18 cellular contexts compared by ENCODE assay signal in the genomic region with DNA sequence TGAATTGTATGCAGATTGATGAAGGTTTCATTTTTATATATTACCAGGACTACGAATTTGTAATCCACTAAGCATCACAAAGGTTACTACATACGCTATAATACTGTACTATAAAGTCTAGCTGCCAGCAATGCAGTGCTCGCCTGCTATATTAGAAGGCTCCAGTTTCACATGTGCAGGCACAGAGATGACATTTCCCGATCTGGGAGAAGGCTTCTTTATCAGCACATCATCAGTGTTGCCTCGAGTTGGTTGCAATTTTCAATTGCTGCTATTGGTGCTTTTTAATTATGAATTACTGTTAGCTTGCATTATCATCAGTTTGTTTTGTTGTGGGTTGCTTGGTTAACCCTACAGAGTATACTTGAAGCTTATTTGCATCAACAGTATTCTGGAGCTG.
DNase-seq lines count a peak whose midpoint lies in the region; ATAC-seq and TF ChIP-seq lines count a peak whose summit lies in the region.
"Had no signal": no experiment of that assay in that cellular context is flagged by ENCODE, and none has a peak within 500 bp of the region (broad histone marks: within the 10 kb centered on the region; RNA-seq: fewer than 3 reads in every experiment).

No MANE protein-coding gene starts in this region.

- H2AFZ ChIP-seq in SK-N-SH (ENCODE audit: low read depth): no peak overlapping the region
- H2AFZ ChIP-seq: GM23338 had no signal

- no peak overlapping the region for H3K9ac ChIP-seq in SK-N-SH
- H3K9ac ChIP-seq: BLaER1 had no signal

- POLR2A ChIA-PET in SK-N-SH (lab: Yijun Ruan, JAX): no interaction called here

- H3K27ac ChIP-seq in SK-N-SH (ENCODE audit: low read depth in 2 of 2, low read length in 1 of 2) (no peak overlapping the region), muscle layer of duodenum (ENCODE audit: low read length) (peak overlapping the region; percentile 9), WERI-Rb-1 (no peak overlapping the region)
- H3K27ac ChIP-seq: 22Rv1, BLaER1, C4-2B had no signal

- H3K9me3 Mint-ChIP-seq in mesothelial cell of epicardium: no peaks in the 10 kb centered on the region
- H3K9me3 Mint-ChIP-seq: CD4-positive, CD25-positive, alpha-beta regulatory T cell; CD8-positive, alpha-beta T cell; GM23338; H9 had no signal

- peaks cover 3% of the 10 kb centered on the region for H3K4me1 Mint-ChIP-seq in mesothelial cell of epicardium
- H3K4me1 Mint-ChIP-seq: B cell, GM23338, H9 had no signal

- TF ChIP-seq RAD21 in SK-N-SH (IDR thresholded peaks at IDR 0.05; ENCODE audit: low read length): no peak; the same call in 1 of the 2 replicates

- H3K4me1 ChIP-seq in SK-N-SH (ENCODE audit: control insufficient read depth in 1 of 2, insufficient read depth in 2 of 2, low read depth in 1 of 2, low read length in 1 of 2) (peaks cover 0 to 5% of the 10 kb centered on the region in 2 experiments; a peak in 3 of 4 replicates), muscle layer of duodenum (ENCODE audit: control insufficient read depth in 1 of 2, insufficient read depth in 2 of 2, low read length in 2 of 2) (peaks cover 0 to 12% of the 10 kb centered on the region in 2 donors)
- H3K4me1 ChIP-seq: BLaER1, Caco-2 had no signal

- ATAC-seq in SK-N-SH treated with all-trans-retinoic acid at 6 μM for 48 hours: no peak
- ATAC-seq: CD8-positive, alpha-beta T cell; GM23338; HCT116 had no signal

- H3K36me3 ChIP-seq in SK-N-SH (replicated peaks in 1 of 2; ENCODE audit: control insufficient read depth in 1 of 2, insufficient read depth in 2 of 2, low read length in 1 of 2) (peaks cover 22 to 39% of the 10 kb centered on the region in 2 experiments), muscle layer of duodenum (ENCODE audit: control insufficient read depth in 1 of 2, insufficient read depth in 2 of 2, low read length in 2 of 2) (peaks cover 12 to 34% of the 10 kb centered on the region in 2 donors), WERI-Rb-1 (no peaks in the 10 kb centered on the region)
- H3K36me3 ChIP-seq: BLaER1 had no signal

- peaks cover 25% of the 10 kb centered on the region for H3K36me3 Mint-ChIP-seq in mesothelial cell of epicardium
- H3K36me3 Mint-ChIP-seq: CD4-positive, CD25-positive, alpha-beta regulatory T cell; CD8-positive, alpha-beta T cell had no signal

- TF ChIP-seq CTCF in SK-N-SH (IDR thresholded peaks at IDR 0.05) (no peak), WERI-Rb-1 (IDR thresholded peaks at IDR 0.05; ENCODE audit: low read depth, low read length) (no peak), mesothelial cell of epicardium (IDR thresholded peaks at IDR 0.05; ENCODE audit: unreplicated experiment) (no peak)

- H3K9me3 ChIP-seq in SK-N-SH (no peaks in the 10 kb centered on the region), muscle layer of duodenum (ENCODE audit: control insufficient read depth in 1 of 2, low read length in 2 of 2) (no peaks in the 10 kb centered on the region), WERI-Rb-1 (ENCODE audit: severe bottlenecking) (no peaks in the 10 kb centered on the region)
- H3K9me3 ChIP-seq: BLaER1, Caco-2 had no signal

- H3K4me3 ChIP-seq in SK-N-SH (ENCODE audit: low read depth in 2 of 2, low read length in 1 of 2): no peak overlapping the region
- no peak overlapping the region for H3K4me3 ChIP-seq in muscle layer of duodenum (ENCODE audit: low read depth in 1 of 2, low read length in 2 of 2)
- H3K4me3 ChIP-seq in WERI-Rb-1 (ENCODE audit: low read depth, low read length): no peak overlapping the region
- H3K4me3 ChIP-seq: BLaER1, GM23338 had no signal

- no peaks in the 10 kb centered on the region for H3K9me2 ChIP-seq in SK-N-SH

- H3K4me2 ChIP-seq in SK-N-SH: no peak overlapping the region
- H3K4me2 ChIP-seq: BLaER1, GM23338 had no signal

- no peaks in the 10 kb centered on the region for H3K79me2 ChIP-seq in SK-N-SH (ENCODE audit: insufficient read depth)

- H3F3A ChIP-seq in SK-N-SH (replicated peaks; ENCODE audit: insufficient read depth): peaks cover 6% of the 10 kb centered on the region

- WGBS in SK-N-SH (ENCODE audit: low lambda C conversion rate): 69% methylated on average over 5 of the region's 5 CpGs

- CTCF ChIA-PET in SK-N-SH (lab: Yijun Ruan, JAX): interaction anchor here (0.9 to 1.9 kb wide), 2 partner anchors 119 to 246 kb away, joined by 3 to 7 read pairs; no protein-coding TSS in a partner anchor

- no peaks in the 10 kb centered on the region for H4K20me1 ChIP-seq in SK-N-SH (ENCODE audit: insufficient read depth)
- H4K20me1 ChIP-seq: BLaER1 had no signal

- no peak for TF ChIP-seq EP300 in SK-N-SH (IDR thresholded peaks at IDR 0.05; ENCODE audit: borderline replicate concordance in 1 of 2, low read depth in 1 of 2, low read length in 1 of 2)

- DNase-seq in SK-N-SH (peak; percentile 34), NCI-H526 treated with DMSO at 0.1 percent for 48 hours (lab: John Stamatoyannopoulos, UW) (peak; percentile 6), WERI-Rb-1 (no peak), mesothelial cell of epicardium (ENCODE audit: low spot score in 2 of 2, unreplicated experiment in 2 of 2) (no peak)
- DNase-seq: Caco-2; CD4-positive, CD25-positive, alpha-beta regulatory T cell; CD8-positive, alpha-beta T cell; DMS153; DND-41; H9 had no signal

- no peaks in the 10 kb centered on the region for H3K27me3 Mint-ChIP-seq in mesothelial cell of epicardium (ENCODE audit: low read depth)
- H3K27me3 Mint-ChIP-seq: B cell; CD4-positive, CD25-positive, alpha-beta regulatory T cell had no signal

- no peak overlapping the region for H3K27ac Mint-ChIP-seq in mesothelial cell of epicardium
- H3K27ac Mint-ChIP-seq: B cell; CD4-positive, CD25-positive, alpha-beta regulatory T cell; CD8-positive, alpha-beta T cell; GM23338; H9 had no signal

- H3K4me3 Mint-ChIP-seq in mesothelial cell of epicardium: no peak overlapping the region
- H3K4me3 Mint-ChIP-seq: B cell; CD4-positive, CD25-positive, alpha-beta regulatory T cell; CD8-positive, alpha-beta T cell; GM23338; H9 had no signal

- H3K27me3 ChIP-seq in SK-N-SH (ENCODE audit: insufficient read depth): no peaks in the 10 kb centered on the region
- H3K27me3 ChIP-seq in muscle layer of duodenum (ENCODE audit: low read depth, low read length): no peaks in the 10 kb centered on the region
- no peaks in the 10 kb centered on the region for H3K27me3 ChIP-seq in WERI-Rb-1 (ENCODE audit: insufficient read depth, low read depth, severe bottlenecking)
- H3K27me3 ChIP-seq: BLaER1 had no signal

TF ChIP-seq in SK-N-SH, 30 proteins besides CTCF, POLR2A, EP300 and RAD21 (continues in another document):
- TF ChIP-seq RFX5 (IDR thresholded peaks at IDR 0.05; ENCODE audit: low read length): no peak
- peak; percentile 67 for TF ChIP-seq GATA2 (CRISPR knock-in tag; IDR thresholded peaks at IDR 0.05)
- no peak for TF ChIP-seq SIN3A (IDR thresholded peaks at IDR 0.05; ENCODE audit: borderline replicate concordance, low read depth, low read length)
- TF ChIP-seq MXI1 (IDR thresholded peaks at IDR 0.05; ENCODE audit: low read depth, low read length): peak; percentile 64; the same call in 1 of the 2 replicates

TF ChIP-seq in SK-N-SH treated with all-trans-retinoic acid at 6 μM for 48 hours, 23 proteins besides CTCF, POLR2A, EP300 and RAD21 (continues in another document):
- TF ChIP-seq ZFP3 (CRISPR knock-in tag; IDR thresholded peaks at IDR 0.05) (no peak), TOX (CRISPR knock-in tag; IDR thresholded peaks at IDR 0.05; ENCODE audit: borderline replicate concordance) (no peak), ZC3H10 (CRISPR knock-in tag; IDR thresholded peaks at IDR 0.05) (no peak), CSDC2 (CRISPR knock-in tag; IDR thresholded peaks at IDR 0.05) (no peak), ZNF565 (CRISPR knock-in tag; conservative IDR thresholded peaks at IDR 0.05; ENCODE audit: low read depth) (no peak), OSR1 (CRISPR knock-in tag; IDR thresholded peaks at IDR 0.05) (no peak), RARB (CRISPR knock-in tag; IDR thresholded peaks at IDR 0.05) (no peak), BACH2 (CRISPR knock-in tag; IDR thresholded peaks at IDR 0.05; ENCODE audit: borderline replicate concordance) (no peak), TCF4 (CRISPR knock-in tag; IDR thresholded peaks at IDR 0.05; ENCODE audit: borderline replicate concordance) (no peak), ZNF8 (CRISPR knock-in tag; IDR thresholded peaks at IDR 0.05) (no peak)
- TF ChIP-seq, protein P1, sequence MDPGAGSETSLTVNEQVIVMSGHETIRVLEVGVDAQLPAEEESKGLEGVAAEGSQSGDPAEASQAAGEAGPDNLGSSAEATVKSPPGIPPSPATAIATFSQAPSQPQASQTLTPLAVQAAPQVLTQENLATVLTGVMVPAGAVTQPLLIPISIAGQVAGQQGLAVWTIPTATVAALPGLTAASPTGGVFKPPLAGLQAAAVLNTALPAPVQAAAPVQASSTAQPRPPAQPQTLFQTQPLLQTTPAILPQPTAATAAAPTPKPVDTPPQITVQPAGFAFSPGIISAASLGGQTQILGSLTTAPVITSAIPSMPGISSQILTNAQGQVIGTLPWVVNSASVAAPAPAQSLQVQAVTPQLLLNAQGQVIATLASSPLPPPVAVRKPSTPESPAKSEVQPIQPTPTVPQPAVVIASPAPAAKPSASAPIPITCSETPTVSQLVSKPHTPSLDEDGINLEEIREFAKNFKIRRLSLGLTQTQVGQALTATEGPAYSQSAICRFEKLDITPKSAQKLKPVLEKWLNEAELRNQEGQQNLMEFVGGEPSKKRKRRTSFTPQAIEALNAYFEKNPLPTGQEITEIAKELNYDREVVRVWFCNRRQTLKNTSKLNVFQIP (CRISPR knock-in tag; IDR thresholded peaks at IDR 0.05; ENCODE audit: borderline replicate concordance, low read depth): no peak
- TF ChIP-seq, protein P2, sequence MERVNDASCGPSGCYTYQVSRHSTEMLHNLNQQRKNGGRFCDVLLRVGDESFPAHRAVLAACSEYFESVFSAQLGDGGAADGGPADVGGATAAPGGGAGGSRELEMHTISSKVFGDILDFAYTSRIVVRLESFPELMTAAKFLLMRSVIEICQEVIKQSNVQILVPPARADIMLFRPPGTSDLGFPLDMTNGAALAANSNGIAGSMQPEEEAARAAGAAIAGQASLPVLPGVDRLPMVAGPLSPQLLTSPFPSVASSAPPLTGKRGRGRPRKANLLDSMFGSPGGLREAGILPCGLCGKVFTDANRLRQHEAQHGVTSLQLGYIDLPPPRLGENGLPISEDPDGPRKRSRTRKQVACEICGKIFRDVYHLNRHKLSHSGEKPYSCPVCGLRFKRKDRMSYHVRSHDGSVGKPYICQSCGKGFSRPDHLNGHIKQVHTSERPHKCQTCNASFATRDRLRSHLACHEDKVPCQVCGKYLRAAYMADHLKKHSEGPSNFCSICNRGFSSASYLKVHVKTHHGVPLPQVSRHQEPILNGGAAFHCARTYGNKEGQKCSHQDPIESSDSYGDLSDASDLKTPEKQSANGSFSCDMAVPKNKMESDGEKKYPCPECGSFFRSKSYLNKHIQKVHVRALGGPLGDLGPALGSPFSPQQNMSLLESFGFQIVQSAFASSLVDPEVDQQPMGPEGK (CRISPR knock-in tag; IDR thresholded peaks at IDR 0.05; ENCODE audit: borderline replicate concordance): no peak

Comparison
In these comparisons a context has a peak if more than half of its experiments do, and no peak if none do; other contexts are left out.
1. DNase-seq: peak in SK-N-SH (single experiment) and NCI-H526 treated with DMSO at 0.1 percent for 48 hours (single experiment); none in WERI-Rb-1 (single experiment) and mesothelial cell of epicardium (0 of 2).